ENCODE assay signal across 24 cellular contexts in the genomic region with DNA sequence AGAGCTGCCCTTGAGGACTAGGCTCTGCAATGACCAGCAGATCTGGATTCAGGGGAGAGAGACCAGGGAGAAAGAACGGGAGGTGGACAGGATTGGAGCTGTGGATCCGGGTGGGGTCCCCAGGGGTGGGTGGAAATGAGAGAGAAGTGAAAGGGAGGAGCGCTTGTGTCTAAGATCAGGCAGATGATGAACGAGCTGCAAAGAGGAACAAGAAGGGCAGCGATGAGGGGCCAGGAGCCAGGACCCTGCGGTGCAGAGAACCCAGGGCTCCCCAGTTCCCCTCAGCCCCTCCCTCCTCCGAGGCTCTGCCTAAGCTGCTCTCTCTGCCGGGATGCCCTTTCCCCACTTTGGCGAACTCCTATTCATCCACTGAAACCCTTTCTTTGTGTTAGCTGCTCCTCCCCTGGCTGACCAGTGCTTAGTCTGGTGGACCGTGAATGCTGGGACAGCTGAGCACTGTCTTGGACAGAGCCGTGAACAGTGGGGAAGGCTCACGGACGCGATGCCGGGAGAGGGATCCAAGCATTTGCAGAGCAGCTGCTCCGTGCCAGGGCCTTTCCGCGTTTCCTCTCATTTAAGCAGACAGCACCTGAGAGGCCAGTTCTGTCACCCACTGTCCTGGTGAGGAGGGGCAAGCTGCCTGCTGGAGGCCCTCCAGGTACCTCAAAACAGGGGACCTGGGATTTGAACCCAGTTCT. TPM values are rescaled to one million over a fixed set of nuclear protein-coding genes. Genes with fewer than 3 reads are reported as not detected.
"Had no signal": no experiment of that assay in that cellular context is flagged by ENCODE, and none has a peak within 500 bp of the region (broad histone marks: within the 10 kb centered on the region; RNA-seq: fewer than 3 reads in every experiment).

No MANE protein-coding gene starts in this region.

- H3K4me3 Mint-ChIP-seq: activated CD4-positive, alpha-beta memory T cell treated with anti-CD3 and anti-CD28 coated beads, Interleukin-2, amount 10 ng/mL, durations not matched to agents 7 days and 5 days; activated CD8-positive, alpha-beta memory T cell treated with anti-CD3 and anti-CD28 coated beads, Interleukin-2, amount 10 ng/mL, durations not matched to agents 7 days and 5 days; activated naive CD8-positive, alpha-beta T cell treated with anti-CD3 and anti-CD28 coated beads, Interleukin-2, amount 10 ng/mL, durations not matched to agents 7 days and 5 days; activated T-helper 17 cell treated with anti-CD3 and anti-CD28 coated beads, Interleukin-2, amount 50 U/mL, for 72 hours; memory B cell; naive thymus-derived CD8-positive, alpha-beta T cell had no signal

- H3K36me3 Mint-ChIP-seq: activated CD8-positive, alpha-beta memory T cell treated with anti-CD3 and anti-CD28 coated beads, Interleukin-2, amount 10 ng/mL, durations not matched to agents 7 days and 5 days; activated naive CD8-positive, alpha-beta T cell treated with anti-CD3 and anti-CD28 coated beads, Interleukin-2, amount 10 ng/mL, durations not matched to agents 7 days and 5 days; memory B cell had no signal

- ATAC-seq: activated CD8-positive, alpha-beta memory T cell treated with anti-CD3 and anti-CD28 coated beads, Interleukin-2, amount 10 ng/mL, durations not matched to agents 7 days and 5 days; activated T-helper 17 cell treated with anti-CD3 and anti-CD28 coated beads, Interleukin-2, amount 50 U/mL, for 72 hours; naive thymus-derived CD8-positive, alpha-beta T cell; stimulated activated naive CD8-positive, alpha-beta T cell treated with anti-CD3 and anti-CD28 coated beads, Interleukin-15, Interleukin-2, amounts not matched to agents 100 U/mL and 50 U/mL, for 24 hours had no signal

- H3K4me1 Mint-ChIP-seq: activated CD4-positive, alpha-beta memory T cell treated with anti-CD3 and anti-CD28 coated beads, Interleukin-2, amount 10 ng/mL, durations not matched to agents 7 days and 5 days; activated CD8-positive, alpha-beta memory T cell treated with anti-CD3 and anti-CD28 coated beads, Interleukin-2, amount 10 ng/mL, durations not matched to agents 7 days and 5 days; activated T-helper 17 cell treated with anti-CD3 and anti-CD28 coated beads, Interleukin-2, amount 50 U/mL, for 72 hours had no signal

- H3K4me3 ChIP-seq: dorsolateral prefrontal cortex, left ventricle myocardium inferior, right atrium auricular region, tibial artery, uterus had no signal

- H3K27ac Mint-ChIP-seq: activated CD4-positive, alpha-beta memory T cell treated with anti-CD3 and anti-CD28 coated beads, Interleukin-2, amount 10 ng/mL, durations not matched to agents 7 days and 5 days; activated CD8-positive, alpha-beta memory T cell treated with anti-CD3 and anti-CD28 coated beads, Interleukin-2, amount 10 ng/mL, durations not matched to agents 7 days and 5 days; activated naive CD8-positive, alpha-beta T cell treated with anti-CD3 and anti-CD28 coated beads, Interleukin-2, amount 10 ng/mL, durations not matched to agents 7 days and 5 days; activated T-helper 17 cell treated with anti-CD3 and anti-CD28 coated beads, Interleukin-2, amount 50 U/mL, for 72 hours; memory B cell; naive thymus-derived CD8-positive, alpha-beta T cell; progenitor cell of endocrine pancreas had no signal

- H3K36me3 ChIP-seq: left ventricle myocardium inferior, right atrium auricular region, tibial artery, uterus had no signal

- H3K27me3 ChIP-seq: right atrium auricular region, uterus had no signal

- DNase-seq: activated CD4-positive, alpha-beta memory T cell treated with anti-CD3 and anti-CD28 coated beads, Interleukin-2, amount 10 ng/mL, durations not matched to agents 7 days and 5 days; activated CD4-positive, alpha-beta T cell treated with anti-CD3 and anti-CD28 coated beads for 48 hours; activated CD4-positive, CD25-positive, alpha-beta regulatory T cell; activated CD8-positive, alpha-beta memory T cell treated with anti-CD3 and anti-CD28 coated beads, Interleukin-2, amount 10 ng/mL, durations not matched to agents 7 days and 5 days; activated naive CD4-positive, alpha-beta T cell; activated naive CD8-positive, alpha-beta T cell treated with anti-CD3 and anti-CD28 coated beads, Interleukin-2, amount 10 ng/mL, durations not matched to agents 7 days and 5 days; amygdala; erythroblast; kidney glomerular epithelial cell; left ventricle myocardium inferior; occipital lobe; stimulated activated CD4-positive, alpha-beta T cell treated with anti-CD3 and anti-CD28 coated beads, Interleukin-2, amount 100 ng/mL, for 24 hours; stimulated activated naive CD8-positive, alpha-beta T cell treated with anti-CD3 and anti-CD28 coated beads, Interleukin-15, Interleukin-2, amounts not matched to agents 100 U/mL and 50 U/mL, for 24 hours; substantia nigra; T-helper 1 cell; T-helper 9 cell; tibial artery; uterus had no signal

- H3K4me1 ChIP-seq: left ventricle myocardium inferior, right atrium auricular region, tibial artery, uterus had no signal

- H3K9me3 Mint-ChIP-seq: activated CD4-positive, alpha-beta memory T cell treated with anti-CD3 and anti-CD28 coated beads, Interleukin-2, amount 10 ng/mL, durations not matched to agents 7 days and 5 days; activated naive CD8-positive, alpha-beta T cell treated with anti-CD3 and anti-CD28 coated beads, Interleukin-2, amount 10 ng/mL, durations not matched to agents 7 days and 5 days; activated T-helper 17 cell treated with anti-CD3 and anti-CD28 coated beads, Interleukin-2, amount 50 U/mL, for 72 hours; memory B cell; naive thymus-derived CD8-positive, alpha-beta T cell had no signal

- H3K9me3 ChIP-seq: left ventricle myocardium inferior, right atrium auricular region, tibial artery, uterus had no signal

- H3K27ac ChIP-seq: dorsolateral prefrontal cortex, left ventricle myocardium inferior, right atrium auricular region, tibial artery, uterus had no signal

RNA-seq across cellular contexts. Expression of gene SHISAL1, which starts 35.9 kb away (rescaled TPM):
- total RNA-seq: activated CD4-positive, alpha-beta memory T cell treated with anti-CD3 and anti-CD28 coated beads, Interleukin-2, amount 10 ng/mL, durations not matched to agents 7 days and 5 days; activated CD8-positive, alpha-beta memory T cell treated with anti-CD3 and anti-CD28 coated beads, Interleukin-2, amount 10 ng/mL, durations not matched to agents 7 days and 5 days; activated naive CD8-positive, alpha-beta T cell treated with anti-CD3 and anti-CD28 coated beads, Interleukin-2, amount 10 ng/mL, durations not matched to agents 7 days and 5 days; activated T-helper 17 cell treated with anti-CD3 and anti-CD28 coated beads, Interleukin-2, amount 50 U/mL, for 72 hours; naive thymus-derived CD8-positive, alpha-beta T cell had no signal
- polyA plus RNA-seq: naive thymus-derived CD8-positive, alpha-beta T cell had no signal
